Comparison of ENCODE assay signal across 9 cellular contexts in genomic region chr6:13767121-13767794, GRCh38. TPM values are rescaled to one million over a fixed set of nuclear protein-coding genes. Genes with fewer than 3 reads are reported as not detected.
DNase-seq lines count a peak whose midpoint lies in the region; ATAC-seq and TF ChIP-seq lines count a peak whose summit lies in the region.
"Had no signal": no experiment of that assay in that cellular context is flagged by ENCODE, and none has a peak within 500 bp of the region (broad histone marks: within the 10 kb centered on the region; RNA-seq: fewer than 3 reads in every experiment).

No MANE protein-coding gene starts in this region.

- H3K4me1 ChIP-seq in esophagus squamous epithelium = peaks cover 6 to 53% (median 21%) of the 10 kb centered on the region in 3 donors
- H3K4me1 ChIP-seq in thyroid gland = peaks cover 8 to 9% of the 10 kb centered on the region in 2 donors

- H3K27ac ChIP-seq in esophagus squamous epithelium = peak overlapping the region in 2 of 4 donors; percentile 43 to 47
- H3K27ac ChIP-seq in thyroid gland = no peak overlapping the region
- H3K27ac ChIP-seq: neutrophil had no signal

- H3K36me3 ChIP-seq in esophagus squamous epithelium = no peaks in the 10 kb centered on the region
- H3K36me3 ChIP-seq in thyroid gland = no peaks in the 10 kb centered on the region
- H3K36me3 ChIP-seq: neutrophil had no signal

- H3K4me3 Mint-ChIP-seq in activated CD8-positive, alpha-beta T cell treated with anti-CD3 and anti-CD28 coated beads for 36 hours = peak overlapping the region; percentile 67

- H3K4me3 ChIP-seq in esophagus squamous epithelium (peak overlapping the region in 3 of 4 donors; percentile 9 to 52 (median 27)), thyroid gland (replicated peaks in 1 of 3) (no peak overlapping the region)

- peak; percentile 30 for TF ChIP-seq CTCF in activated CD8-positive, alpha-beta T cell treated with anti-CD3 and anti-CD28 coated beads for 36 hours (IDR thresholded peaks at IDR 0.05)
- peak in 1 of 6 experiments; percentile 7 for TF ChIP-seq CTCF in esophagus squamous epithelium (IDR thresholded peaks at IDR 0.05)
- TF ChIP-seq CTCF in thyroid gland (IDR thresholded peaks at IDR 0.05) = peak in 1 of 6 experiments; percentile 13

- POLR2A ChIA-PET in activated CD8-positive, alpha-beta T cell treated with anti-CD3 and anti-CD28 coated beads for 36 hours (lab: Charles Lee) = interaction anchor here (0.6 kb wide), 1 partner anchor 15 kb away, joined by 3 read pairs; no protein-coding TSS in a partner anchor

- peaks cover 38% of the 10 kb centered on the region for H3K4me1 Mint-ChIP-seq in activated CD8-positive, alpha-beta T cell treated with anti-CD3 and anti-CD28 coated beads for 36 hours (ENCODE audit: low read depth)

- intact Hi-C loops in activated CD8-positive, alpha-beta T cell treated with anti-CD3 and anti-CD28 coated beads for 36 hours (cut with micrococcal nuclease) = loop anchor here (10.0 kb wide), 1 partner anchor 152 kb away; the partner anchor contains the start of gene NOL7
- intact Hi-C loops in esophagus squamous epithelium (cut with DNase I) (no loop called here), thyroid gland (cut with DNase I) (no loop called here)

- WGBS in esophagus squamous epithelium, 2 donors = 31 to 37% methylated on average over 18 to 19 of the region's 19 CpGs
- 16 to 29% methylated on average over 19 of the region's 19 CpGs for WGBS in thyroid gland, 2 donors

- no peaks in the 10 kb centered on the region for H3K27me3 ChIP-seq in esophagus squamous epithelium
- H3K27me3 ChIP-seq in thyroid gland = no peaks in the 10 kb centered on the region

- H3K27ac Mint-ChIP-seq in activated CD8-positive, alpha-beta T cell treated with anti-CD3 and anti-CD28 coated beads for 36 hours = peak overlapping the region; percentile 64

- peaks cover 3% of the 10 kb centered on the region for H3K27me3 Mint-ChIP-seq in activated CD8-positive, alpha-beta T cell treated with anti-CD3 and anti-CD28 coated beads for 36 hours

- DNase-seq in activated CD8-positive, alpha-beta T cell treated with anti-CD3 and anti-CD28 coated beads for 36 hours = peak; percentile 72
- no peak for DNase-seq in esophagus squamous epithelium (lab: John Stamatoyannopoulos, UW)
- peak; percentile 79 for DNase-seq in myocyte (ENCODE audit: low read depth)
- peak; percentile 27 to 33 for DNase-seq in thyroid gland

- peaks cover 7% of the 10 kb centered on the region for H3K9me3 Mint-ChIP-seq in activated CD8-positive, alpha-beta T cell treated with anti-CD3 and anti-CD28 coated beads for 36 hours

- CTCF ChIA-PET in activated CD8-positive, alpha-beta T cell treated with anti-CD3 and anti-CD28 coated beads for 36 hours (lab: Charles Lee) = interaction anchor here (0.9 kb wide), 1 partner anchor 40 kb away, joined by 3 read pairs; no protein-coding TSS in a partner anchor

- no peaks in the 10 kb centered on the region for H3K9me3 ChIP-seq in esophagus squamous epithelium
- H3K9me3 ChIP-seq in thyroid gland = no peaks in the 10 kb centered on the region
- H3K9me3 ChIP-seq: neutrophil had no signal

- no peaks in the 10 kb centered on the region for H3K36me3 Mint-ChIP-seq in activated CD8-positive, alpha-beta T cell treated with anti-CD3 and anti-CD28 coated beads for 36 hours (ENCODE audit: low read depth)

- peak; percentile 53 for ATAC-seq in GM18907 (IDR thresholded peaks at IDR 0.05; ENCODE audit: unreplicated experiment)
- ATAC-seq in activated CD8-positive, alpha-beta T cell treated with anti-CD3 and anti-CD28 coated beads for 36 hours = peak; percentile 47
- no peak for ATAC-seq in HG02642 (IDR thresholded peaks at IDR 0.05; ENCODE audit: poor library complexity, unreplicated experiment)
- no peak for ATAC-seq in HG03045 (IDR thresholded peaks at IDR 0.05; ENCODE audit: unreplicated experiment)
- no peak for ATAC-seq in GM21576 (IDR thresholded peaks at IDR 0.05; ENCODE audit: unreplicated experiment)

- TF ChIP-seq POLR2A in esophagus squamous epithelium (IDR thresholded peaks at IDR 0.05) = no peak
- TF ChIP-seq POLR2A in thyroid gland (IDR thresholded peaks at IDR 0.05) = no peak

RNA-seq across cellular contexts. Expression of gene MCUR1, which starts 47.1 kb away (rescaled TPM):
- total RNA-seq in activated CD8-positive, alpha-beta T cell treated with anti-CD3 and anti-CD28 coated beads for 36 hours = 10 to 100 TPM; 34.8 to 38.0 TPM
- total RNA-seq in esophagus squamous epithelium (10 to 100 TPM; 11.4 to 14.3 (median 13.1) TPM), myocyte (13.8 and 20.4 TPM in 2 replicates), thyroid gland (10 to 100 TPM; 22.2 to 30.7 (median 25.5) TPM)
- 13.4 TPM for polyA plus RNA-seq in myocyte (2012)

RNA-seq across cellular contexts. Expression of gene RANBP9, which starts 55.6 kb away (rescaled TPM):
- total RNA-seq in activated CD8-positive, alpha-beta T cell treated with anti-CD3 and anti-CD28 coated beads for 36 hours = 10 to 100 TPM; 53.3 to 56.2 TPM
- total RNA-seq in esophagus squamous epithelium (10 to 100 TPM; 32.9 to 69.6 (median 63.3) TPM), myocyte (38.3 and 39.9 TPM in 2 replicates), thyroid gland (10 to 100 TPM; 26.8 to 42.6 (median 32.4) TPM)
- 52.2 TPM for polyA plus RNA-seq in myocyte (2012)

Comparison
In these comparisons a context has a peak if more than half of its experiments do, and no peak if none do; other contexts are left out.
1. ATAC-seq: peak in GM18907 (single experiment) and activated CD8-positive, alpha-beta T cell treated with anti-CD3 and anti-CD28 coated beads for 36 hours (single experiment); none in HG02642 (single experiment), HG03045 (single experiment) and GM21576 (single experiment).
2. H3K4me3 ChIP-seq: peak in esophagus squamous epithelium (3 of 4); none in thyroid gland (0 of 3).